Comparison of ENCODE assay signal across 8 cellular contexts in genomic region chr21:36104306-36105300, GRCh38.
DNase-seq lines count a peak whose midpoint lies in the region; ATAC-seq and TF ChIP-seq lines count a peak whose summit lies in the region.

No MANE protein-coding gene starts in this region.

- no peak for DNase-seq in GM13977 (ENCODE audit: low spot score)
- DNase-seq in cerebellar cortex (ENCODE audit: low spot score) = peak; percentile 62
- peak; percentile 95 for DNase-seq in kidney tubule cell (ENCODE audit: low spot score)
- DNase-seq in stimulated activated CD4-positive, alpha-beta T cell treated with anti-CD3 and anti-CD28 coated beads, Interleukin-4, amount 100 ng/mL, for 4 hours = peak; percentile 47 to 52
- no peak for DNase-seq in AML-193 (lab: John Stamatoyannopoulos, UW)
- DNase-seq in DMS153 (lab: John Stamatoyannopoulos, UW) = no peak

- in situ Hi-C loops in GM13977 (cut with MboI; ENCODE audit: low pct_unique_long_range_greater_than_20kb, low sequenced_read_pairs, unreplicated experiment) = no loop called here

- TF ChIP-seq CTCF in GM13977 (IDR thresholded peaks at IDR 0.05; ENCODE audit: extremely low read depth, insufficient read depth, missing control alignments) (peak; percentile 31), WI38 (IDR thresholded peaks at IDR 0.05; ENCODE audit: low read depth, low read length) (peak; percentile 40; the same call in 1 of the 2 replicates)

- ATAC-seq in HG03439 (IDR thresholded peaks at IDR 0.05; ENCODE audit: unreplicated experiment) = no peak

- H3K4me3 ChIP-seq in WI38 (ENCODE audit: low read depth, low read length) = peak overlapping the region; percentile 11

Comparison
In these comparisons a context has a peak if more than half of its experiments do, and no peak if none do; other contexts are left out.
1. DNase-seq: peak in cerebellar cortex (single experiment), kidney tubule cell (single experiment) and stimulated activated CD4-positive, alpha-beta T cell treated with anti-CD3 and anti-CD28 coated beads, Interleukin-4, amount 100 ng/mL, for 4 hours (2 of 2); none in GM13977 (single experiment), AML-193 (0 of 2) and DMS153 (single experiment).